2 cellular contexts compared by ENCODE assay signal in the genomic region with DNA sequence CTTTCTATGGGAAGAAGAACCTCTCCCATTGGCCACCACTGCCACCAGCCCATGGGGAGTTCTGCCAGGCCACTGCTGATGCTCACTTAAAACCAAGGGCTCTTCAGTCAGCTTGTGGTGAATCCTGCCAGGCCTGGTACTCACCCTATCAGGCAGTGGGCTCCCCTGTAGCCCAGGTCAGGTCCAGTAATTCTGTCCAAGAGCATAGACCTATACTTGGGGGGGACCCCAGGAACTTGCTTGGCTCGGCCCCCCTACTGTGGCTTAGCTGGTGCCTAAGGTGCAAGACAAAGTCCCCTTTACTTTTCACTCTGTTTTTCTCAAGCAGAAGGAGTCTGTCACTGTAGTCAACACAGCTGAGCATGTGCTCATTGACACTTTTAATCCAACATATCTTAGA.
"Had no signal": no experiment of that assay in that cellular context is flagged by ENCODE, and none has a peak within 500 bp of the region (broad histone marks: within the 10 kb centered on the region; RNA-seq: fewer than 3 reads in every experiment).

No MANE protein-coding gene starts in this region.

- DNase-seq: GDM1, GF-D8 had no signal
